ENCODE assay signal across 8 cellular contexts in the genomic region with DNA sequence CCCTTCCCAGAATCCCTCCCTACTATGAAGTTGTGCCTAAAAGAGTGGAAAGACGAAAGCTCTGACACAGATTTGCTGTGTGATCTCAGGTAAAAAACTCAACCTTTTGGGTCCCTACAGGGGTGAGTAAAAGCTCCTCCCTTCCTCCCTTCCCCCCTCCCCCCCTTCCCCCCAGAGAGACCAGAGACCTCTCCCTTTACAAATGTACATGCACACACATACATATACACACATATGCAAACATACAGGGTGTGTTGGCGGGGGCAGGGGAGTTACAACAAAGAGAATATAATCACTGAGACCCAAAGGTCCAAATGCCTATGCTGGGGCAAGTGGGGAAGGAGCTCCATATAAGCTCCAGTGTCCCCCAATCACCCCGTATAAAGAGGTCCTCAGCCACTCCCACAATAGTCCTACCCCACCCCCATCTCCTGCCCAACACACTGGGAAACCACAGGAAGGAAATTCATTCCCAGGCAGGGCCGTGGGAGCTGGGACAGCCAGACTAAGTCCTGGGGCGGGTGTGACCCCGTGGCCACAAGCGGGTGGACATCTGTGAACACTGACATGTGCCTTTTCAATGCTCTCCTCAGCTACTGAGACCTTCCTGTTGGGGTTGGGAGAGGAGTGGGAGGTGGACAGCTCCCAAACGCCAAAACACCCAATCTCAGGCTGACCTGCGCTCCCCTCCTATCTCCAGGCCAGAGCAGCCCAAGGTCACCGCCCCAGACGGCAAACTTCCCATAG. TPM values are rescaled to one million over a fixed set of nuclear protein-coding genes. Genes with fewer than 3 reads are reported as not detected.
DNase-seq lines count a peak whose midpoint lies in the region; ATAC-seq and TF ChIP-seq lines count a peak whose summit lies in the region.

No MANE protein-coding gene starts in this region.

- H3K9me2 ChIP-seq in OCI-LY7 (ENCODE audit: insufficient read depth, low read length): no peaks in the 10 kb centered on the region

- H3K4me3 ChIP-seq in OCI-LY7 (ENCODE audit: low read depth, low read length, poor library complexity, severe bottlenecking) (peak overlapping the region; percentile 98), mucosa of stomach (ENCODE audit: low read length) (peak overlapping the region; percentile 81)
- peak overlapping the region; percentile 98 for H3K4me3 ChIP-seq in effector memory CD4-positive, alpha-beta T cell (ENCODE audit: insufficient read depth, low read depth, low read length, poor library complexity, severe bottlenecking)

- no peak for ATAC-seq in HG03175 (IDR thresholded peaks at IDR 0.05; ENCODE audit: unreplicated experiment)
- no peak for ATAC-seq in GM21528 (IDR thresholded peaks at IDR 0.05; ENCODE audit: low FRiP score, unreplicated experiment)
- ATAC-seq in HG03378 (IDR thresholded peaks at IDR 0.05; ENCODE audit: unreplicated experiment): no peak
- no peak for ATAC-seq in HG03045 (IDR thresholded peaks at IDR 0.05; ENCODE audit: unreplicated experiment)

- peak overlapping the region; percentile 91 for H3K4me2 ChIP-seq in OCI-LY7 (ENCODE audit: low read length)

- H2AFZ ChIP-seq in OCI-LY7 (ENCODE audit: low read length): no peak overlapping the region

- peak; percentile 72 for DNase-seq in ELR (ENCODE audit: low read depth)
- DNase-seq in OCI-LY7 (ENCODE audit: low spot score): peak; percentile 34
- DNase-seq in effector memory CD4-positive, alpha-beta T cell: no peak

- CTCF ChIA-PET in OCI-LY7 (lab: Charles Lee; ENCODE audit: unreplicated experiment): interaction anchor here (0.9 to 1.0 kb wide), 3 partner anchors 9 to 113 kb away, joined by 3 to 6 read pairs (median 4); no protein-coding TSS in a partner anchor

- no peak for TF ChIP-seq CTCF in OCI-LY7 (conservative IDR thresholded peaks at IDR 0.05; ENCODE audit: low read length)

- H3K79me2 ChIP-seq in OCI-LY7 (ENCODE audit: insufficient read depth, low read depth, low read length): peaks cover 79% of the 10 kb centered on the region

- no peaks in the 10 kb centered on the region for H4K20me1 ChIP-seq in OCI-LY7 (ENCODE audit: insufficient read depth, low read length)

- H3K9me3 ChIP-seq in OCI-LY7 (ENCODE audit: low read length) (no peaks in the 10 kb centered on the region), mucosa of stomach (ENCODE audit: control insufficient read depth, low read length) (no peaks in the 10 kb centered on the region)
- no peaks in the 10 kb centered on the region for H3K9me3 ChIP-seq in effector memory CD4-positive, alpha-beta T cell (ENCODE audit: control insufficient read depth, low read length)

- intact Hi-C loops in OCI-LY7 (cut with micrococcal nuclease; ENCODE audit: unreplicated experiment): loop anchor here (10.0 kb wide), 1 partner anchor 1634 kb away; no protein-coding TSS in a partner anchor

- BruUV-seq in OCI-LY7 (replicated peaks; lab: Mats Ljungman, UMichigan): no TSS peak

- peaks cover 70% of the 10 kb centered on the region for H3K4me1 ChIP-seq in OCI-LY7 (ENCODE audit: insufficient read depth, low read length, poor library complexity, severe bottlenecking)
- peaks cover 80% of the 10 kb centered on the region for H3K4me1 ChIP-seq in effector memory CD4-positive, alpha-beta T cell (ENCODE audit: control insufficient read depth, insufficient read depth, low read length, poor library complexity, severe bottlenecking)
- peaks cover 78% of the 10 kb centered on the region for H3K4me1 ChIP-seq in mucosa of stomach (ENCODE audit: control insufficient read depth, insufficient read depth, low read length)

- H3K27me3 ChIP-seq in effector memory CD4-positive, alpha-beta T cell (replicated peaks; ENCODE audit: control insufficient read depth, insufficient read depth, low read length, poor library complexity, severe bottlenecking): no peaks in the 10 kb centered on the region
- H3K27me3 ChIP-seq in mucosa of stomach (ENCODE audit: control insufficient read depth, insufficient read depth, low read length): no peaks in the 10 kb centered on the region

- peak overlapping the region; percentile 98 for H3K27ac ChIP-seq in OCI-LY7 (ENCODE audit: low read depth, low read length, poor library complexity, severe bottlenecking)
- H3K27ac ChIP-seq in effector memory CD4-positive, alpha-beta T cell (ENCODE audit: insufficient read depth, low read length, poor library complexity, severe bottlenecking): peak overlapping the region; percentile 95

- peak overlapping the region; percentile 100 for H3K9ac ChIP-seq in mucosa of stomach (ENCODE audit: low read length)

- POLR2A ChIA-PET in OCI-LY7 (lab: Charles Lee): interaction anchor here (0.6 to 8.9 kb wide), 6 partner anchors 7 to 93 kb away, joined by 3 to 179 read pairs (median 8); partner anchors contain the start of gene NAXE

- H3K36me3 ChIP-seq in OCI-LY7 (ENCODE audit: insufficient read depth, low read length) (peaks cover 58% of the 10 kb centered on the region), mucosa of stomach (ENCODE audit: control insufficient read depth, insufficient read depth, low read length) (peaks cover 5% of the 10 kb centered on the region)
- peaks cover 4% of the 10 kb centered on the region for H3K36me3 ChIP-seq in effector memory CD4-positive, alpha-beta T cell (ENCODE audit: control insufficient read depth, insufficient read depth, low read length)

RNA-seq across cellular contexts. Expression of gene MEF2D, which starts 2.0 kb away (rescaled TPM):
- 23.4 and 42.7 TPM in 2 replicates for total RNA-seq in OCI-LY7 (2014; rRNA removed; shearing (Covaris generic))
- total RNA-seq in OCI-LY7 (2022): 92.3 and 101 TPM in 2 replicates

Comparison
In these comparisons a context has a peak if more than half of its experiments do, and no peak if none do; other contexts are left out.
1. DNase-seq: peak in ELR (single experiment) and OCI-LY7 (single experiment); none in effector memory CD4-positive, alpha-beta T cell (0 of 3).
2. Peak in every context shown above with its lines, with median percentiles within 50 percentile points of each other: H3K4me3 ChIP-seq.